Comparison of ENCODE assay signal across 17 cellular contexts in genomic region chr1:89068291-89068690, GRCh38. TPM values are rescaled to one million over a fixed set of nuclear protein-coding genes. Genes with fewer than 3 reads are reported as not detected.
DNase-seq lines count a peak whose midpoint lies in the region; ATAC-seq and TF ChIP-seq lines count a peak whose summit lies in the region.
"Had no signal": no experiment of that assay in that cellular context is flagged by ENCODE, and none has a peak within 500 bp of the region (broad histone marks: within the 10 kb centered on the region; RNA-seq: fewer than 3 reads in every experiment).

No MANE protein-coding gene starts in this region.

- H3K27ac Mint-ChIP-seq in activated CD4-positive, alpha-beta T cell treated with anti-CD3 and anti-CD28 coated beads for 36 hours, result peak overlapping the region; percentile 56
- no peak overlapping the region for H3K27ac Mint-ChIP-seq in GM23338
- H3K27ac Mint-ChIP-seq: type B pancreatic cell had no signal

- peaks cover 3% of the 10 kb centered on the region for H3K9me3 Mint-ChIP-seq in activated CD4-positive, alpha-beta T cell treated with anti-CD3 and anti-CD28 coated beads for 36 hours (ENCODE audit: low read depth)
- no peaks in the 10 kb centered on the region for H3K9me3 Mint-ChIP-seq in GM23338
- H3K9me3 Mint-ChIP-seq: type B pancreatic cell had no signal

- CTCF ChIA-PET in activated CD4-positive, alpha-beta T cell treated with anti-CD3 and anti-CD28 coated beads for 36 hours (lab: Charles Lee), result interaction anchor here (0.9 to 2.2 kb wide), 8 partner anchors 10 to 83 kb away, joined by 3 to 9 read pairs (median 4); no protein-coding TSS in a partner anchor

- no peaks in the 10 kb centered on the region for H3K27me3 Mint-ChIP-seq in activated CD4-positive, alpha-beta T cell treated with anti-CD3 and anti-CD28 coated beads for 36 hours
- peaks cover 4% of the 10 kb centered on the region for H3K27me3 Mint-ChIP-seq in GM23338 (ENCODE audit: insufficient read depth, low read depth, poor library complexity)
- H3K27me3 Mint-ChIP-seq: type B pancreatic cell had no signal

- DNase-seq in activated CD4-positive, alpha-beta T cell treated with anti-CD3 and anti-CD28 coated beads for 36 hours, result no peak
- no peak for DNase-seq in activated CD4-positive, alpha-beta T cell treated with anti-CD3 and anti-CD28 coated beads for 1 hour
- DNase-seq in LHCN-M2 (ENCODE audit: low read depth), result peak; percentile 87
- DNase-seq in choroid plexus epithelial cell (ENCODE audit: low read depth), result peak; percentile 40
- peak; percentile 84 for DNase-seq in renal cortical epithelial cell (ENCODE audit: low read depth)
- no peak for DNase-seq in adrenal gland
- no peak for DNase-seq in GM23338 (ENCODE audit: low spot score)
- DNase-seq: caudate nucleus, GF-D8, kidney, T-helper 9 cell had no signal

- H3K4me3 ChIP-seq in choroid plexus epithelial cell (ENCODE audit: low read depth, low read length), result no peak overlapping the region
- H3K4me3 ChIP-seq in adrenal gland, result no peak overlapping the region
- no peak overlapping the region for H3K4me3 ChIP-seq in GM23338
- H3K4me3 ChIP-seq: A549 had no signal

- no peaks in the 10 kb centered on the region for H3K9me3 ChIP-seq in adrenal gland (replicated peaks in 1 of 3)
- H3K9me3 ChIP-seq: A549 had no signal

- H3K27me3 ChIP-seq in adrenal gland, result no peaks in the 10 kb centered on the region
- H3K27me3 ChIP-seq in GM23338 (ENCODE audit: insufficient read depth), result no peaks in the 10 kb centered on the region

- H3K4me1 ChIP-seq in adrenal gland (replicated peaks in 1 of 2), result peaks cover 11 to 13% of the 10 kb centered on the region in 2 donors
- H3K4me1 ChIP-seq in GM23338 (ENCODE audit: insufficient read depth), result no peaks in the 10 kb centered on the region
- H3K4me1 ChIP-seq: A549 had no signal

- no peak overlapping the region for H3K4me2 ChIP-seq in GM23338
- H3K4me2 ChIP-seq: A549 had no signal

- intact Hi-C loops in activated CD4-positive, alpha-beta T cell treated with anti-CD3 and anti-CD28 coated beads for 36 hours (cut with DNase I, micrococcal nuclease), result no loop called here
- intact Hi-C loops in adrenal gland (cut with DNase I), result no loop called here

- H3K4me3 Mint-ChIP-seq in activated CD4-positive, alpha-beta T cell treated with anti-CD3 and anti-CD28 coated beads for 36 hours, result no peak overlapping the region
- no peak overlapping the region for H3K4me3 Mint-ChIP-seq in GM23338
- H3K4me3 Mint-ChIP-seq: type B pancreatic cell had no signal

- ATAC-seq in activated CD4-positive, alpha-beta T cell treated with anti-CD3 and anti-CD28 coated beads for 36 hours, result no peak
- ATAC-seq in HG03159 (IDR thresholded peaks at IDR 0.05; ENCODE audit: unreplicated experiment) (no peak), GM23338 (no peak)
- ATAC-seq: A549, esophagus mucosa, Panc1 had no signal

- H3K27ac ChIP-seq in adrenal gland (no peak overlapping the region), GM23338 (ENCODE audit: low read depth) (no peak overlapping the region)
- H3K27ac ChIP-seq: A549, HL-60 had no signal

- no peak overlapping the region for H2AFZ ChIP-seq in GM23338

- H3K4me1 Mint-ChIP-seq in activated CD4-positive, alpha-beta T cell treated with anti-CD3 and anti-CD28 coated beads for 36 hours, result peaks cover 35% of the 10 kb centered on the region
- H3K4me1 Mint-ChIP-seq in GM23338, result no peaks in the 10 kb centered on the region

- H3K79me2 ChIP-seq in GM23338 (replicated peaks; ENCODE audit: insufficient read depth), result no peaks in the 10 kb centered on the region

- no peak for TF ChIP-seq CTCF in choroid plexus epithelial cell (conservative IDR thresholded peaks at IDR 0.05; ENCODE audit: low read depth, low read length)
- no peak for TF ChIP-seq CTCF in adrenal gland (IDR thresholded peaks at IDR 0.05)
- TF ChIP-seq CTCF in GM23338 (conservative IDR thresholded peaks at IDR 0.05; ENCODE audit: low read depth in 2 of 2), result no peak

- H4K20me1 ChIP-seq in GM23338 (replicated peaks; ENCODE audit: insufficient read depth), result no peaks in the 10 kb centered on the region

- no peak for TF ChIP-seq POLR2A in adrenal gland (IDR thresholded peaks at IDR 0.05)

- H3F3A ChIP-seq in GM23338 (replicated peaks; ENCODE audit: low read depth), result no peaks in the 10 kb centered on the region

- H3K36me3 Mint-ChIP-seq in activated CD4-positive, alpha-beta T cell treated with anti-CD3 and anti-CD28 coated beads for 36 hours (ENCODE audit: low read depth), result peaks cover 12% of the 10 kb centered on the region
- no peaks in the 10 kb centered on the region for H3K36me3 Mint-ChIP-seq in GM23338 (ENCODE audit: low read depth)
- H3K36me3 Mint-ChIP-seq: type B pancreatic cell had no signal

- POLR2A ChIA-PET in activated CD4-positive, alpha-beta T cell treated with anti-CD3 and anti-CD28 coated beads for 36 hours (lab: Charles Lee), result no interaction called here

- H3K9me2 ChIP-seq in GM23338 (ENCODE audit: insufficient read depth), result no peaks in the 10 kb centered on the region

- H3K36me3 ChIP-seq in adrenal gland (replicated peaks in 1 of 2) (no peaks in the 10 kb centered on the region), GM23338 (ENCODE audit: insufficient read depth) (no peaks in the 10 kb centered on the region)

TF ChIP-seq in GM23338, 12 proteins besides CTCF, POLR2A, EP300 and RAD21:
- TF ChIP-seq EZH2 (IDR thresholded peaks at IDR 0.05; ENCODE audit: low read depth, unreplicated experiment), result no peak

RNA-seq across cellular contexts. Expression of gene GBP1, which starts 3.3 kb away (rescaled TPM):
- total RNA-seq in activated CD4-positive, alpha-beta T cell treated with anti-CD3 and anti-CD28 coated beads for 36 hours, result 10 to 100 TPM; 67.6 to 79.9 TPM
- total RNA-seq in LHCN-M2 (2014; rRNA removed), result 34.9 and 37.7 TPM in 2 replicates
- 21.0 TPM for polyA plus RNA-seq in LHCN-M2 (2012)
- 37.7 and 50.0 TPM in 2 replicates for total RNA-seq in renal cortical epithelial cell
- total RNA-seq in adrenal gland, result 100 to 1,000 TPM in 1 of 8 donors, 10 to 100 TPM in 5, 1 to 10 TPM in 2; 7.8 to 107 (median 16.6) TPM
- 10 to 100 TPM; 13.9 to 25.4 (median 20.4) TPM for polyA plus RNA-seq in adrenal gland
- not detected in 2 replicates for total RNA-seq in GM23338 (2014; rRNA removed; shearing (Covaris generic))
- polyA plus RNA-seq in GM23338 (2016; fragmentation: Nextera tagmentation; extraction: Ambion mirVana), result 0.13 TPM in 1 of 2 replicates, not detected in the other

RNA-seq across cellular contexts. Expression of gene GBP3, which starts 45.6 kb away (rescaled TPM):
- 1 to 10 TPM; 4.8 to 5.8 TPM for total RNA-seq in activated CD4-positive, alpha-beta T cell treated with anti-CD3 and anti-CD28 coated beads for 36 hours
- 67.6 and 72.9 TPM in 2 replicates for total RNA-seq in LHCN-M2 (2014; rRNA removed)
- 35.8 TPM for polyA plus RNA-seq in LHCN-M2 (2012)
- 59.4 and 69.1 TPM in 2 replicates for total RNA-seq in renal cortical epithelial cell
- total RNA-seq in adrenal gland, result 10 to 100 TPM; 14.8 to 54.4 (median 33.0) TPM
- polyA plus RNA-seq in adrenal gland, result 10 to 100 TPM in 2 of 3 donors, 1 to 10 TPM in 1; 4.1 to 27.0 (median 10.1) TPM
- not detected in 2 replicates for total RNA-seq in GM23338 (2014; rRNA removed; shearing (Covaris generic))
- 0.13 TPM in 1 of 2 replicates, not detected in the other for polyA plus RNA-seq in GM23338 (2016; fragmentation: Nextera tagmentation; extraction: Ambion mirVana)

RNA-seq across cellular contexts. Expression of gene GBP2, which starts 57.6 kb away (rescaled TPM):
- 100 to 1,000 TPM; 253 to 294 TPM for total RNA-seq in activated CD4-positive, alpha-beta T cell treated with anti-CD3 and anti-CD28 coated beads for 36 hours
- total RNA-seq in LHCN-M2 (2014; rRNA removed), result 28.7 and 35.3 TPM in 2 replicates
- polyA plus RNA-seq in LHCN-M2 (2012), result 15.3 TPM
- 28.8 and 82.1 TPM in 2 replicates for total RNA-seq in renal cortical epithelial cell
- 100 to 1,000 TPM in 7 of 8 donors, 10 to 100 TPM in 1; 59.3 to 257 (median 204) TPM for total RNA-seq in adrenal gland
- 100 to 1,000 TPM; 184 to 356 (median 313) TPM for polyA plus RNA-seq in adrenal gland
- total RNA-seq in GM23338 (2014; rRNA removed; shearing (Covaris generic)), result not detected in 2 replicates
- polyA plus RNA-seq in GM23338 (2016; fragmentation: Nextera tagmentation; extraction: Ambion mirVana), result not detected in 2 replicates

Comparison
In these comparisons a context has a peak if more than half of its experiments do, and no peak if none do; other contexts are left out.
1. DNase-seq: peak in LHCN-M2 (single experiment), choroid plexus epithelial cell (single experiment) and renal cortical epithelial cell (single experiment); none in activated CD4-positive, alpha-beta T cell treated with anti-CD3 and anti-CD28 coated beads for 36 hours (single experiment), activated CD4-positive, alpha-beta T cell treated with anti-CD3 and anti-CD28 coated beads for 1 hour (single experiment), adrenal gland (0 of 7) and GM23338 (single experiment).
2. RNA of gene GBP2, which starts 57.6 kb away (total RNA-seq): 253 to 294 TPM in activated CD4-positive, alpha-beta T cell treated with anti-CD3 and anti-CD28 coated beads for 36 hours, 59.3 to 257 TPM in adrenal gland, 28.8 to 82.1 TPM in renal cortical epithelial cell and 28.7 to 35.3 TPM in LHCN-M2; not detected in GM23338; every median in the first group is over 10 times any median in the second.